In genomic region chr11:3942956-3943497, GRCh38 we compare ENCODE assay signal across 12 cellular contexts.
DNase-seq lines count a peak whose midpoint lies in the region; ATAC-seq and TF ChIP-seq lines count a peak whose summit lies in the region.
"Had no signal": no experiment of that assay in that cellular context is flagged by ENCODE, and none has a peak within 500 bp of the region (broad histone marks: within the 10 kb centered on the region; RNA-seq: fewer than 3 reads in every experiment).

No MANE protein-coding gene starts in this region.

- H3K9me3 ChIP-seq in left ventricle myocardium inferior (replicated peaks) (no peaks in the 10 kb centered on the region), liver (ENCODE audit: control insufficient read depth in 4 of 4, low read length in 3 of 4) (no peaks in the 10 kb centered on the region), vagina (no peaks in the 10 kb centered on the region)

- H3K36me3 ChIP-seq in left ventricle myocardium inferior = no peaks in the 10 kb centered on the region
- no peaks in the 10 kb centered on the region for H3K36me3 ChIP-seq in liver (ENCODE audit: control insufficient read depth in 4 of 4, insufficient read depth in 3 of 4, low read depth in 1 of 4, low read length in 3 of 4)
- no peaks in the 10 kb centered on the region for H3K36me3 ChIP-seq in vagina

- H3K27me3 Mint-ChIP-seq in activated naive CD8-positive, alpha-beta T cell treated with anti-CD3 and anti-CD28 coated beads, Interleukin-2, amount 10 ng/mL, durations not matched to agents 7 days and 5 days = no peaks in the 10 kb centered on the region

- H3K4me1 Mint-ChIP-seq in activated naive CD8-positive, alpha-beta T cell treated with anti-CD3 and anti-CD28 coated beads, Interleukin-2, amount 10 ng/mL, durations not matched to agents 7 days and 5 days = peaks cover 76% of the 10 kb centered on the region
- H3K4me1 Mint-ChIP-seq: H9 had no signal

- TF ChIP-seq CTCF in left ventricle myocardium inferior (IDR thresholded peaks at IDR 0.05; ENCODE audit: borderline replicate concordance) = no peak
- no peak for TF ChIP-seq CTCF in liver (IDR thresholded peaks at IDR 0.05; ENCODE audit: low read depth, low read length, missing input control)
- TF ChIP-seq CTCF in vagina (IDR thresholded peaks at IDR 0.05) = no peak

- H3K27ac ChIP-seq in left ventricle myocardium inferior (replicated peaks) (peak overlapping the region; percentile 7), liver (ENCODE audit: low read depth in 1 of 2, low read length in 2 of 2) (peak overlapping the region; percentile 64 to 77), vagina (peak overlapping the region; percentile 76)

- 17% methylated on average over 1 of the region's 1 CpG for WGBS in liver

- H3K27me3 ChIP-seq in left ventricle myocardium inferior (ENCODE audit: low read depth) (peaks cover 15% of the 10 kb centered on the region), liver (ENCODE audit: control insufficient read depth in 4 of 4, insufficient read depth in 4 of 4, low read length in 3 of 4) (no peaks in the 10 kb centered on the region), vagina (no peaks in the 10 kb centered on the region)

- ATAC-seq in left ventricle myocardium superior = no peak
- peak; percentile 12 for ATAC-seq in activated naive CD8-positive, alpha-beta T cell treated with anti-CD3 and anti-CD28 coated beads, Interleukin-2, amount 10 ng/mL, durations not matched to agents 7 days and 5 days (ENCODE audit: low read depth)
- no peak for ATAC-seq in HG03139 (IDR thresholded peaks at IDR 0.05; ENCODE audit: unreplicated experiment)
- ATAC-seq in GM21737 (IDR thresholded peaks at IDR 0.05; ENCODE audit: unreplicated experiment) = no peak

- peaks cover 2% of the 10 kb centered on the region for H3K9me3 Mint-ChIP-seq in activated naive CD8-positive, alpha-beta T cell treated with anti-CD3 and anti-CD28 coated beads, Interleukin-2, amount 10 ng/mL, durations not matched to agents 7 days and 5 days
- H3K9me3 Mint-ChIP-seq: endodermal cell, H9 had no signal

- intact Hi-C loops in left ventricle myocardium inferior (cut with micrococcal nuclease) = no loop called here
- intact Hi-C loops in left ventricle myocardium superior (cut with micrococcal nuclease) = loop anchor here (10.0 kb wide), 1 partner anchor 78 kb away; no protein-coding TSS in a partner anchor
- intact Hi-C loops in vagina (cut with DNase I) = loop anchor here (10.0 kb wide), 1 partner anchor 88 kb away; the partner anchor contains the start of gene STIM1

- peak overlapping the region in 1 of 2 donors; percentile 61 for H3K9ac ChIP-seq in liver (ENCODE audit: low read depth in 1 of 2, low read length in 2 of 2)

- POLR2A ChIA-PET in activated naive CD8-positive, alpha-beta T cell treated with anti-CD3 and anti-CD28 coated beads, Interleukin-2, amount 10 ng/mL, durations not matched to agents 7 days and 5 days (lab: Charles Lee) = interaction anchor here (0.9 to 3.7 kb wide), 9 partner anchors 12 to 102 kb away, joined by 3 to 36 read pairs (median 4); partner anchors contain the start of genes RHOG and STIM1

- H3K4me3 Mint-ChIP-seq in activated naive CD8-positive, alpha-beta T cell treated with anti-CD3 and anti-CD28 coated beads, Interleukin-2, amount 10 ng/mL, durations not matched to agents 7 days and 5 days = peak overlapping the region; percentile 63
- H3K4me3 Mint-ChIP-seq: endodermal cell, H9 had no signal

- peak overlapping the region; percentile 90 for H3K27ac Mint-ChIP-seq in activated naive CD8-positive, alpha-beta T cell treated with anti-CD3 and anti-CD28 coated beads, Interleukin-2, amount 10 ng/mL, durations not matched to agents 7 days and 5 days
- H3K27ac Mint-ChIP-seq: endodermal cell, H9 had no signal

- peaks cover 39% of the 10 kb centered on the region for H3K36me3 Mint-ChIP-seq in activated naive CD8-positive, alpha-beta T cell treated with anti-CD3 and anti-CD28 coated beads, Interleukin-2, amount 10 ng/mL, durations not matched to agents 7 days and 5 days

- DNase-seq in left ventricle myocardium inferior (no peak), left ventricle myocardium superior (no peak), vagina (ENCODE audit: extremely low spot score in 2 of 2) (peak in 1 of 2 donors; percentile 77), NCI-H1694 (lab: John Stamatoyannopoulos, UW) (no peak)
- no peak for DNase-seq in activated naive CD8-positive, alpha-beta T cell treated with anti-CD3 and anti-CD28 coated beads, Interleukin-2, amount 10 ng/mL, durations not matched to agents 7 days and 5 days
- DNase-seq: endodermal cell; H9; NCI-H1694 treated with DMSO at 0.1 percent for 48 hours; stimulated activated naive CD4-positive, alpha-beta T cell treated with Interleukin-2 at 50 U/mL for 16 hours had no signal

- H3K4me1 ChIP-seq in left ventricle myocardium inferior = peaks cover 84% of the 10 kb centered on the region
- H3K4me1 ChIP-seq in liver (ENCODE audit: control insufficient read depth in 4 of 4, insufficient read depth in 4 of 4, low read length in 3 of 4) = peaks cover 6 to 22% (median 16%) of the 10 kb centered on the region in 4 donors
- H3K4me1 ChIP-seq in vagina = peaks cover 97% of the 10 kb centered on the region

- TF ChIP-seq POLR2A in vagina (IDR thresholded peaks at IDR 0.05) = no peak

- TF ChIP-seq RAD21 in liver (IDR thresholded peaks at IDR 0.05) = peak in 1 of 2 donors; percentile 33

- H3K4me3 ChIP-seq in left ventricle myocardium inferior (no peak overlapping the region), liver (ENCODE audit: low read depth in 1 of 3, low read length in 3 of 3) (no peak overlapping the region), vagina (no peak overlapping the region)

TF ChIP-seq in liver, 16 proteins besides CTCF, POLR2A, EP300 and RAD21:
- TF ChIP-seq ATF3 (IDR thresholded peaks at IDR 0.05) (no peak), EGR1 (IDR thresholded peaks at IDR 0.05; ENCODE audit: low read depth in 2 of 2) (peak in 1 of 2 donors; percentile 51), FOXA1 (IDR thresholded peaks at IDR 0.05) (no peak), MAX (IDR thresholded peaks at IDR 0.05) (no peak), TAF1 (conservative IDR thresholded peaks at IDR 0.05) (no peak), SP1 (IDR thresholded peaks at IDR 0.05) (peak; percentile 29), HNF4A (conservative IDR thresholded peaks at IDR 0.05) (peak; percentile 46 to 64), NR2F2 (IDR thresholded peaks at IDR 0.05) (no peak), HNF4G (IDR thresholded peaks at IDR 0.05) (peak; percentile 21), RXRA (IDR thresholded peaks at IDR 0.05) (peak in 1 of 2 donors; percentile 55), ZBTB33 (IDR thresholded peaks at IDR 0.05) (no peak), YY1 (IDR thresholded peaks at IDR 0.05) (no peak), JUND (IDR thresholded peaks at IDR 0.05) (peak; percentile 69 to 91), FOXA2 (IDR thresholded peaks at IDR 0.05) (peak; percentile 12)
TF ChIP-seq in liver: peak in this region for 7.

Comparison
In these comparisons a context has a peak if more than half of its experiments do, and no peak if none do; other contexts are left out.
1. H3K27ac ChIP-seq: peak in every context shown above with its lines; median percentile 76 in vagina; 70 in liver; 7 in left ventricle myocardium inferior.